Comparison of ENCODE assay signal across 12 cellular contexts in genomic region chr20:46215913-46216707, GRCh38.
A peak's percentile ranks its signal among the peaks of the same experiment; 100 is the strongest.
DNase-seq lines count a peak whose midpoint lies in the region; ATAC-seq and TF ChIP-seq lines count a peak whose summit lies in the region.
"Had no signal": no experiment of that assay in that cellular context is flagged by ENCODE, and none has a peak within 500 bp of the region (broad histone marks: within the 10 kb centered on the region; RNA-seq: fewer than 3 reads in every experiment).

No MANE protein-coding gene starts in this region.

- TF ChIP-seq CTCF in heart left ventricle (IDR thresholded peaks at IDR 0.05) (no peak), upper lobe of right lung (IDR thresholded peaks at IDR 0.05) (no peak)

- H3K4me1 ChIP-seq in heart left ventricle, result peaks cover 0 to 26% (median 2%) of the 10 kb centered on the region in 12 donors
- H3K4me1 ChIP-seq in upper lobe of right lung, result no peaks in the 10 kb centered on the region

- 22 to 31% (median 29%) methylated on average over 12 to 17 of the region's 17 CpGs for WGBS in heart left ventricle, 4 donors

- H3K4me3 ChIP-seq in heart left ventricle (no peak overlapping the region), upper lobe of right lung (no peak overlapping the region)

- ATAC-seq in heart left ventricle (peak; percentile 47 to 87 (median 81)), upper lobe of right lung (peak; percentile 10), HG02885 (IDR thresholded peaks at IDR 0.05; ENCODE audit: poor library complexity, unreplicated experiment) (no peak)

- DNase-seq in NCI-H345 (lab: John Stamatoyannopoulos, UW) (peak; percentile 30), NCI-H345 treated with DMSO at 0.1 percent for 48 hours (lab: John Stamatoyannopoulos, UW; ENCODE audit: unreplicated experiment) (no peak), T1000 (lab: John Stamatoyannopoulos, UW) (peak; percentile 91), heart left ventricle (peak; percentile 20 to 84 (median 60)), upper lobe of right lung (no peak), NCI-H2081 treated with DMSO at 0.1 percent for 48 hours (lab: John Stamatoyannopoulos, UW) (no peak), DMS114 treated with DMSO at 0.1 percent for 48 hours (lab: John Stamatoyannopoulos, UW; ENCODE audit: unreplicated experiment) (no peak)
- DNase-seq: amniotic stem cell; NCI-H1436; stimulated activated CD4-positive, alpha-beta T cell treated with anti-CD3 and anti-CD28 coated beads, Interleukin-15, amount 100 ng/mL, for 24 hours had no signal

- H3K9me3 ChIP-seq in heart left ventricle (no peaks in the 10 kb centered on the region), upper lobe of right lung (no peaks in the 10 kb centered on the region)

- H3K27me3 ChIP-seq in heart left ventricle (peaks cover 0 to 24% (median 0%) of the 10 kb centered on the region in 9 donors), upper lobe of right lung (peaks cover 24% of the 10 kb centered on the region)

- intact Hi-C loops in heart left ventricle (cut with DNase I), result no loop called here
- intact Hi-C loops in upper lobe of right lung (cut with DNase I), result no loop called here

- H3K36me3 ChIP-seq in heart left ventricle, result no peaks in the 10 kb centered on the region
- no peaks in the 10 kb centered on the region for H3K36me3 ChIP-seq in upper lobe of right lung

- peak overlapping the region in 10 of 12 donors; percentile 11 to 77 (median 30) for H3K27ac ChIP-seq in heart left ventricle
- H3K27ac ChIP-seq in upper lobe of right lung, result no peak overlapping the region
- H3K27ac ChIP-seq: VCaP had no signal

- no peak for TF ChIP-seq POLR2A in heart left ventricle (IDR thresholded peaks at IDR 0.05)

Comparison
In these comparisons a context has a peak if more than half of its experiments do, and no peak if none do; other contexts are left out.
1. DNase-seq: peak in NCI-H345 (single experiment), T1000 (single experiment) and heart left ventricle (5 of 5); none in NCI-H345 treated with DMSO at 0.1 percent for 48 hours (single experiment), upper lobe of right lung (single experiment), NCI-H2081 treated with DMSO at 0.1 percent for 48 hours (single experiment) and DMS114 treated with DMSO at 0.1 percent for 48 hours (single experiment).